18 cellular contexts compared by ENCODE assay signal in genomic region chr10:87685832-87686589, GRCh38. TPM values are rescaled to one million over a fixed set of nuclear protein-coding genes. Genes with fewer than 3 reads are reported as not detected.
DNase-seq lines count a peak whose midpoint lies in the region; ATAC-seq and TF ChIP-seq lines count a peak whose summit lies in the region.
"Had no signal": no experiment of that assay in that cellular context is flagged by ENCODE, and none has a peak within 500 bp of the region (broad histone marks: within the 10 kb centered on the region; RNA-seq: fewer than 3 reads in every experiment).

No MANE protein-coding gene starts in this region.

- in situ Hi-C loops in G401 (cut with HindIII; ENCODE audit: low sequenced_read_pairs), result no loop called here

- intact Hi-C loops in left ventricle myocardium inferior (cut with micrococcal nuclease) (no loop called here), lower lobe of right lung (cut with DNase I) (no loop called here), aorta (cut with DNase I) (no loop called here)

- DNase-seq in cardiac muscle cell (ENCODE audit: low read depth in 1 of 2, low spot score in 1 of 2), result peak; percentile 1 to 47
- no peak for DNase-seq in left ventricle myocardium inferior
- peak; percentile 43 for DNase-seq in fibroblast of pulmonary artery (ENCODE audit: low read depth)
- DNase-seq in lower lobe of right lung, result no peak
- DNase-seq in aorta, result no peak
- DNase-seq in G401 (ENCODE audit: low spot score), result no peak
- no peak for DNase-seq in stimulated activated CD4-positive, alpha-beta T cell treated with anti-CD3 and anti-CD28 coated beads, Interleukin-2, amount 100 ng/mL, for 24 hours
- DNase-seq in NCI-H2196 (lab: John Stamatoyannopoulos, UW; ENCODE audit: unreplicated experiment), result no peak
- DNase-seq: activated CD4-positive, alpha-beta T cell treated with anti-CD3 and anti-CD28 coated beads for 48 hours; activated naive CD4-positive, alpha-beta T cell treated with anti-CD3 and anti-CD28 coated beads, Interleukin-2, amount 50 U/mL, for 16 hours; C1 segment of cervical spinal cord; Caco-2; dermis blood vessel endothelial cell; glutamatergic neuron; H9; NCI-H187 treated with DMSO at 0.1 percent for 48 hours; RPMI8226; uterus had no signal

- TF ChIP-seq CTCF in cardiac muscle cell (IDR thresholded peaks at IDR 0.05; ENCODE audit: low read depth, low read length), result no peak
- no peak for TF ChIP-seq CTCF in left ventricle myocardium inferior (IDR thresholded peaks at IDR 0.05; ENCODE audit: borderline replicate concordance)
- TF ChIP-seq CTCF in fibroblast of pulmonary artery (IDR thresholded peaks at IDR 0.05; ENCODE audit: low read length, missing control alignments), result no peak
- TF ChIP-seq CTCF in lower lobe of right lung (IDR thresholded peaks at IDR 0.05), result no peak

- no peaks in the 10 kb centered on the region for H3K9me3 ChIP-seq in cardiac muscle cell (ENCODE audit: low read depth)
- no peaks in the 10 kb centered on the region for H3K9me3 ChIP-seq in left ventricle myocardium inferior (replicated peaks)
- H3K9me3 ChIP-seq in lower lobe of right lung, result no peaks in the 10 kb centered on the region
- H3K9me3 ChIP-seq in aorta (ENCODE audit: control insufficient read depth, low read length), result no peaks in the 10 kb centered on the region
- H3K9me3 ChIP-seq: Caco-2, uterus had no signal

- ATAC-seq in lower lobe of right lung (peak; percentile 62), aorta (ENCODE audit: low FRiP score) (peak; percentile 48)

- H3K27ac ChIP-seq in cardiac muscle cell (no peak overlapping the region), left ventricle myocardium inferior (replicated peaks) (no peak overlapping the region), lower lobe of right lung (no peak overlapping the region), aorta (ENCODE audit: low read depth in 1 of 2, low read length in 2 of 2) (no peak overlapping the region)
- H3K27ac ChIP-seq: uterus had no signal

- H3K27me3 ChIP-seq in cardiac muscle cell (no peaks in the 10 kb centered on the region), left ventricle myocardium inferior (ENCODE audit: low read depth) (no peaks in the 10 kb centered on the region), lower lobe of right lung (ENCODE audit: low read depth) (no peaks in the 10 kb centered on the region), aorta (ENCODE audit: control insufficient read depth in 1 of 2, insufficient read depth in 2 of 2, low read length in 1 of 2) (no peaks in the 10 kb centered on the region)
- H3K27me3 ChIP-seq: uterus had no signal

- H3K36me3 ChIP-seq in cardiac muscle cell (no peaks in the 10 kb centered on the region), left ventricle myocardium inferior (no peaks in the 10 kb centered on the region), lower lobe of right lung (no peaks in the 10 kb centered on the region), aorta (ENCODE audit: control insufficient read depth in 1 of 2, insufficient read depth in 2 of 2, low read length in 1 of 2) (no peaks in the 10 kb centered on the region)
- H3K36me3 ChIP-seq: uterus had no signal

- H3K4me1 ChIP-seq in cardiac muscle cell (ENCODE audit: low read depth) (no peaks in the 10 kb centered on the region), left ventricle myocardium inferior (peaks cover 9% of the 10 kb centered on the region), lower lobe of right lung (peaks cover 22% of the 10 kb centered on the region), aorta (ENCODE audit: control insufficient read depth in 1 of 2, insufficient read depth in 2 of 2, low read length in 2 of 2) (no peaks in the 10 kb centered on the region)
- H3K4me1 ChIP-seq: Caco-2, uterus had no signal

- H3K4me3 ChIP-seq in cardiac muscle cell (no peak overlapping the region), left ventricle myocardium inferior (no peak overlapping the region), fibroblast of pulmonary artery (replicated peaks; ENCODE audit: low read depth, low read length) (no peak overlapping the region), lower lobe of right lung (no peak overlapping the region), aorta (ENCODE audit: low read length in 2 of 2) (no peak overlapping the region)
- H3K4me3 ChIP-seq: uterus had no signal

- WGBS in aorta, 2 donors, result 72 to 74% methylated on average over 5 of the region's 5 CpGs

RNA-seq across cellular contexts. Expression of gene PAPSS2, which starts 26.3 kb away (rescaled TPM):
- total RNA-seq in cardiac muscle cell, result 2.4 and 5.4 TPM in 2 replicates
- 3.5 and 6.4 TPM in 2 replicates for polyA plus RNA-seq in cardiac muscle cell
- total RNA-seq in left ventricle myocardium inferior, result 10.6 TPM
- 137 TPM for total RNA-seq in lower lobe of right lung
- total RNA-seq in aorta, result 10 to 100 TPM; 42.9 to 57.2 TPM
- polyA plus RNA-seq in aorta, result 10 to 100 TPM; 19.8 to 20.0 TPM
- total RNA-seq in G401 (2014; rRNA removed; shearing (Covaris generic)), result not detected in 2 replicates

Comparison
In these comparisons a context has a peak if more than half of its experiments do, and no peak if none do; other contexts are left out.
1. DNase-seq: peak in cardiac muscle cell (2 of 2) and fibroblast of pulmonary artery (single experiment); none in left ventricle myocardium inferior (single experiment), lower lobe of right lung (single experiment), aorta (0 of 2), G401 (single experiment), stimulated activated CD4-positive, alpha-beta T cell treated with anti-CD3 and anti-CD28 coated beads, Interleukin-2, amount 100 ng/mL, for 24 hours (0 of 2) and NCI-H2196 (single experiment).